Comparison of ENCODE assay signal across 8 cellular contexts in genomic region chrX:47637546-47638195, GRCh38.
DNase-seq lines count a peak whose midpoint lies in the region; ATAC-seq and TF ChIP-seq lines count a peak whose summit lies in the region.

No MANE protein-coding gene starts in this region.

- H3K9me3 Mint-ChIP-seq in stimulated activated effector memory CD8-positive, alpha-beta T cell treated with anti-CD3 and anti-CD28 coated beads, Interleukin-12 subunit alpha, Interleukin-12 subunit beta, amount 100 ng/mL, for 72 hours = no peaks in the 10 kb centered on the region

- peak; percentile 94 for ATAC-seq in GM18868 (IDR thresholded peaks at IDR 0.05; ENCODE audit: unreplicated experiment)
- ATAC-seq in stimulated activated effector memory CD8-positive, alpha-beta T cell treated with anti-CD3 and anti-CD28 coated beads, Interleukin-12 subunit alpha, Interleukin-12 subunit beta, amount 100 ng/mL, for 72 hours = no peak

- DNase-seq in NCI-H226 (peak; percentile 78), cerebellar cortex (ENCODE audit: low spot score) (peak; percentile 73), COLO668 (lab: John Stamatoyannopoulos, UW; ENCODE audit: unreplicated experiment) (no peak), LoVo (ENCODE audit: low spot score) (no peak)
- no peak for DNase-seq in activated CD8-positive, alpha-beta memory T cell treated with anti-CD3 and anti-CD28 coated beads, Interleukin-2, amount 50 U/mL, for 4 hours
- no peak for DNase-seq in stimulated activated effector memory CD8-positive, alpha-beta T cell treated with anti-CD3 and anti-CD28 coated beads, Interleukin-12 subunit alpha, Interleukin-12 subunit beta, amount 100 ng/mL, for 72 hours (ENCODE audit: low spot score in 2 of 2)

- peak overlapping the region; percentile 67 to 68 for H3K4me3 ChIP-seq in neutrophil (ENCODE audit: low read depth in 1 of 2, low read length in 1 of 2)

- no peaks in the 10 kb centered on the region for H3K9me3 ChIP-seq in neutrophil

- no peak overlapping the region for H3K4me3 Mint-ChIP-seq in stimulated activated effector memory CD8-positive, alpha-beta T cell treated with anti-CD3 and anti-CD28 coated beads, Interleukin-12 subunit alpha, Interleukin-12 subunit beta, amount 100 ng/mL, for 72 hours

- H3K27me3 ChIP-seq in neutrophil = no peaks in the 10 kb centered on the region

- H3K36me3 ChIP-seq in neutrophil = no peaks in the 10 kb centered on the region

- TF ChIP-seq CTCF in neutrophil (IDR thresholded peaks at IDR 0.05) = peak; percentile 32

- peaks cover 5% of the 10 kb centered on the region for H3K36me3 Mint-ChIP-seq in stimulated activated effector memory CD8-positive, alpha-beta T cell treated with anti-CD3 and anti-CD28 coated beads, Interleukin-12 subunit alpha, Interleukin-12 subunit beta, amount 100 ng/mL, for 72 hours

- H3K4me1 ChIP-seq in neutrophil (ENCODE audit: control insufficient read depth in 1 of 2, insufficient read depth in 1 of 2, low read depth in 1 of 2, low read length in 1 of 2) = peaks cover 38 to 40% of the 10 kb centered on the region in 2 experiments

- H3K27ac ChIP-seq in neutrophil = peak overlapping the region; percentile 80

- H3K4me1 Mint-ChIP-seq in stimulated activated effector memory CD8-positive, alpha-beta T cell treated with anti-CD3 and anti-CD28 coated beads, Interleukin-12 subunit alpha, Interleukin-12 subunit beta, amount 100 ng/mL, for 72 hours = peaks cover 6% of the 10 kb centered on the region

- no peak overlapping the region for H3K27ac Mint-ChIP-seq in stimulated activated effector memory CD8-positive, alpha-beta T cell treated with anti-CD3 and anti-CD28 coated beads, Interleukin-12 subunit alpha, Interleukin-12 subunit beta, amount 100 ng/mL, for 72 hours

Comparison
In these comparisons a context has a peak if more than half of its experiments do, and no peak if none do; other contexts are left out.
1. DNase-seq: peak in NCI-H226 (single experiment) and cerebellar cortex (single experiment); none in activated CD8-positive, alpha-beta memory T cell treated with anti-CD3 and anti-CD28 coated beads, Interleukin-2, amount 50 U/mL, for 4 hours (single experiment), COLO668 (single experiment), stimulated activated effector memory CD8-positive, alpha-beta T cell treated with anti-CD3 and anti-CD28 coated beads, Interleukin-12 subunit alpha, Interleukin-12 subunit beta, amount 100 ng/mL, for 72 hours (0 of 2) and LoVo (single experiment).